In genomic region chr13:73936001-73936400, GRCh38 we compare ENCODE assay signal across 1 cellular context.
TF ChIP-seq lines count a peak whose summit lies in the region.

No MANE protein-coding gene starts in this region.

TF ChIP-seq in IMR-90, 13 proteins besides CTCF, POLR2A, EP300 and RAD21:
- TF ChIP-seq CEBPB (IDR thresholded peaks at IDR 0.05; ENCODE audit: low read depth, low read length) (no peak), RCOR1 (IDR thresholded peaks at IDR 0.05; ENCODE audit: insufficient replicate concordance, low read length) (no peak), USF2 (IDR thresholded peaks at IDR 0.05; ENCODE audit: low read depth, low read length) (no peak), MAZ (IDR thresholded peaks at IDR 0.05; ENCODE audit: borderline replicate concordance, low read depth, low read length) (no peak), MXI1 (IDR thresholded peaks at IDR 0.05; ENCODE audit: borderline replicate concordance, low read depth, low read length) (no peak), ELK1 (IDR thresholded peaks at IDR 0.05; ENCODE audit: borderline replicate concordance, low read depth, low read length) (no peak), BHLHE40 (IDR thresholded peaks at IDR 0.05; ENCODE audit: low read depth, low read length) (no peak), RFX5 (IDR thresholded peaks at IDR 0.05; ENCODE audit: low read depth, low read length) (no peak)
